ENCODE assay signal across 8 cellular contexts in the genomic region with DNA sequence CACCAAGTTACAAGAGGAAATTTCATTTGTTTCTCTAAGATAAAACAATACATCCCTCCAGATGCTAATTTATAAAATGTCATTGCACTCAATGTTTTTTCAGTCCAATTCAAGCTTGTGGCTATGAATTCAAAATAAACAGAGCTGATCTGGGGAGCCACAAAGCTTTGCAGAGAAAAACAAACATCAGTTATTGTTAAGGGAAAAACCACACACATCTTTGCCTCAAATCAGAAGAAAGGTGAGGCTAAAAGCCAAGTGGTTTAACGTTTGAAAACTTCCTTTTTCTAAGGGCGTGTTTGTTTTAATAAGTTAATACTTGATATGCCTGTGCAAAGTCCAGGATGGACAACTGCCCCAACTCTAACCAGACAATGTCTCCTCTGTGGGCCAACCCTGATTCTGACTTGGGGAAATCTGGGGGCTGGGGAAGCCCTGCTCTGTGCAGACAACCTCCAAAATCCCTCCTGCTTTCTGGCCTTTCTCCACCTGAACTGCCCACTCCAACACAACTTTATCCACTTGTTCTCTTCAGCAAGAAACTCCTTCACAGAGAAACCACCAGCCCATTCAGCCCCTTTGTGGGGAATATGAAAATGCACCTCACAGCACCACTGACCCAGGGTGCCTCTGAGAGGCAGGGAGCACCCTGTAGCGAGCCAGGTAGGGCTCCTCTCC. TPM values are rescaled to one million over a fixed set of nuclear protein-coding genes. Genes with fewer than 3 reads are reported as not detected.
DNase-seq lines count a peak whose midpoint lies in the region; ATAC-seq and TF ChIP-seq lines count a peak whose summit lies in the region.

No MANE protein-coding gene starts in this region.

- no peak overlapping the region for H3K27ac ChIP-seq in dorsolateral prefrontal cortex

- no peaks in the 10 kb centered on the region for H3K9me3 Mint-ChIP-seq in naive B cell
- H3K9me3 Mint-ChIP-seq in activated CD4-positive, alpha-beta T cell treated with anti-CD3 and anti-CD28 coated beads for 36 hours (ENCODE audit: low read depth): no peaks in the 10 kb centered on the region

- no peak for TF ChIP-seq CTCF in WI38 (IDR thresholded peaks at IDR 0.05; ENCODE audit: low read depth, low read length)
- no peak for TF ChIP-seq CTCF in dorsolateral prefrontal cortex (IDR thresholded peaks at IDR 0.05 in 54 of 56, conservative IDR thresholded peaks at IDR 0.05 in 2 of 56; ENCODE audit: low read depth in 1 of 56, partially characterized antibody in 56 of 56)

- peak overlapping the region in 5 of 6 donors; percentile 1 to 89 (median 61) for H3K27ac Mint-ChIP-seq in naive B cell
- no peak overlapping the region for H3K27ac Mint-ChIP-seq in activated CD4-positive, alpha-beta T cell treated with anti-CD3 and anti-CD28 coated beads for 36 hours

- CTCF ChIA-PET in activated CD4-positive, alpha-beta T cell treated with anti-CD3 and anti-CD28 coated beads for 36 hours (lab: Charles Lee): interaction anchor here (0.8 to 0.9 kb wide), 2 partner anchors 45 to 77 kb away, joined by 3 to 4 read pairs; partner anchors contain the start of gene NT5E

- H3K36me3 Mint-ChIP-seq in naive B cell: no peaks in the 10 kb centered on the region
- H3K36me3 Mint-ChIP-seq in activated CD4-positive, alpha-beta T cell treated with anti-CD3 and anti-CD28 coated beads for 36 hours (ENCODE audit: low read depth): no peaks in the 10 kb centered on the region

- POLR2A ChIA-PET in activated CD4-positive, alpha-beta T cell treated with anti-CD3 and anti-CD28 coated beads for 36 hours (lab: Charles Lee): no interaction called here

- H3K4me3 ChIP-seq in WI38 (ENCODE audit: low read depth, low read length): peak overlapping the region; percentile 23
- H3K4me3 ChIP-seq in dorsolateral prefrontal cortex: no peak overlapping the region

- no peaks in the 10 kb centered on the region for H3K27me3 Mint-ChIP-seq in naive B cell
- no peaks in the 10 kb centered on the region for H3K27me3 Mint-ChIP-seq in activated CD4-positive, alpha-beta T cell treated with anti-CD3 and anti-CD28 coated beads for 36 hours

- no peak for DNase-seq in naive B cell
- no peak for DNase-seq in HuH-7.5 (ENCODE audit: low spot score)
- no peak for DNase-seq in activated CD4-positive, alpha-beta T cell treated with anti-CD3 and anti-CD28 coated beads for 36 hours
- DNase-seq in dorsolateral prefrontal cortex: no peak
- DNase-seq in stimulated activated naive CD4-positive, alpha-beta T cell (lab: John Stamatoyannopoulos, UW): no peak

- H3K27me3 ChIP-seq in dorsolateral prefrontal cortex: peaks cover 0 to 7% (median 0%) of the 10 kb centered on the region in 45 donors

- ATAC-seq in GM18508 (IDR thresholded peaks at IDR 0.05; ENCODE audit: insufficient read depth, unreplicated experiment) (peak; percentile 83), HG02763 (IDR thresholded peaks at IDR 0.05; ENCODE audit: unreplicated experiment) (peak; percentile 75), naive B cell (ENCODE audit: low read depth in 2 of 2) (no peak)
- no peak for ATAC-seq in activated CD4-positive, alpha-beta T cell treated with anti-CD3 and anti-CD28 coated beads for 36 hours

- intact Hi-C loops in activated CD4-positive, alpha-beta T cell treated with anti-CD3 and anti-CD28 coated beads for 36 hours (cut with DNase I, micrococcal nuclease): no loop called here
- intact Hi-C loops in dorsolateral prefrontal cortex (cut with DNase I): no loop called here

- H3K4me3 Mint-ChIP-seq in naive B cell: peak overlapping the region in 1 of 8 donors; percentile 38
- H3K4me3 Mint-ChIP-seq in activated CD4-positive, alpha-beta T cell treated with anti-CD3 and anti-CD28 coated beads for 36 hours: no peak overlapping the region

- H3K4me1 Mint-ChIP-seq in naive B cell: peaks cover 8 to 38% (median 9%) of the 10 kb centered on the region in 3 donors
- H3K4me1 Mint-ChIP-seq in activated CD4-positive, alpha-beta T cell treated with anti-CD3 and anti-CD28 coated beads for 36 hours: peaks cover 32% of the 10 kb centered on the region

RNA-seq across cellular contexts. Expression of gene NT5E, which starts 44.6 kb away (rescaled TPM):
- polyA plus RNA-seq in naive B cell (ENCODE audit: low read depth in 6 of 6): 100 to 1,000 TPM in 5 of 6 donors, 10 to 100 TPM in 1; 97.8 to 211 (median 131) TPM
- total RNA-seq in activated CD4-positive, alpha-beta T cell treated with anti-CD3 and anti-CD28 coated beads for 36 hours: 1 to 10 TPM; 3.8 to 4.9 TPM
- 10 to 100 TPM in 86 of 120 experiments, 1 to 10 TPM in 34; 4.7 to 32.8 (median 12.1) TPM for total RNA-seq in dorsolateral prefrontal cortex

Comparison
In these comparisons a context has a peak if more than half of its experiments do, and no peak if none do; other contexts are left out.
1. ATAC-seq: peak in GM18508 (single experiment) and HG02763 (single experiment); none in naive B cell (0 of 2) and activated CD4-positive, alpha-beta T cell treated with anti-CD3 and anti-CD28 coated beads for 36 hours (single experiment).